In the genomic region with DNA sequence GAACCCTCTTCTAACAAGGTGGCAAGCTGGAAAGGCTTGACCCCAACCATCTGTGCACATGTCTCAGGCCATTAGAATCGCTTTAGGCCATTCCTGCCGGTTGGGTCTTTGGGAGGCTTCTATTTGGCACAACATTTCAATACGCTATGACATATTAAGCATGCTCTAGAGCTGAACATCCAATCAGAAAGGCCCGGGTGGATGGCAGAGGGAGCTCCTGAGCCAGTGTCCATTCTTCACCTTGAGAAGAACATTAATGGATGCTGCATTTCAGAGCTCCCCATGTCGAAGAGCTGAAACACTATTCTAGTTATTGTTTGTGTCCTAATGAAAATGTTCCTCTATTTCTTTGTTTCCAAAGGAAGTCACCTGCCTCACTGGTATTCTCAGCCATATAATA, we compare ENCODE assay signal across 19 cellular contexts. TPM values are rescaled to one million over a fixed set of nuclear protein-coding genes. Genes with fewer than 3 reads are reported as not detected.
DNase-seq lines count a peak whose midpoint lies in the region.
"Had no signal": no experiment of that assay in that cellular context is flagged by ENCODE, and none has a peak within 500 bp of the region (broad histone marks: within the 10 kb centered on the region; RNA-seq: fewer than 3 reads in every experiment).

No MANE protein-coding gene starts in this region.

- H3K36me3 ChIP-seq in neuron (ENCODE audit: insufficient read depth, low read length) = no peaks in the 10 kb centered on the region
- H3K36me3 ChIP-seq: BLaER1 treated with 17β-estradiol and CSF1 and Interleukin-3, amounts not matched to agents 10 nM and 100 nM; neutrophil; upper lobe of left lung had no signal

- peak overlapping the region; percentile 44 for H2AFZ ChIP-seq in neuron (ENCODE audit: low read depth, low read length)

- H3K9me3 ChIP-seq in neuron (ENCODE audit: low read length) = no peaks in the 10 kb centered on the region
- H3K9me3 ChIP-seq: BLaER1 treated with 17β-estradiol and CSF1 and Interleukin-3, amounts not matched to agents 10 nM and 100 nM; neutrophil; upper lobe of left lung had no signal

- H3K4me1 ChIP-seq in neuron (ENCODE audit: insufficient read depth, low read length) = peaks cover 5% of the 10 kb centered on the region
- H3K4me1 ChIP-seq: upper lobe of left lung had no signal

- peak overlapping the region; percentile 55 for H3K27ac ChIP-seq in cingulate gyrus (ENCODE audit: low read depth, low read length)
- H3K27ac ChIP-seq in temporal lobe (ENCODE audit: low read depth, low read length) = peak overlapping the region; percentile 27
- H3K27ac ChIP-seq: BLaER1 treated with 17β-estradiol and CSF1 and Interleukin-3, amounts not matched to agents 10 nM and 100 nM; epithelial cell of prostate; neutrophil; upper lobe of left lung had no signal

- DNase-seq in SHP77 (lab: John Stamatoyannopoulos, UW) (peak; percentile 18 to 61), SHP77 treated with DMSO at 0.1 percent for 48 hours (lab: John Stamatoyannopoulos, UW) (no peak), medulla oblongata (ENCODE audit: extremely low spot score) (no peak)
- DNase-seq in activated CD4-positive, alpha-beta T cell treated with anti-CD3 and anti-CD28 coated beads for 1 hour = no peak
- DNase-seq in activated CD4-positive, CD25-positive, alpha-beta regulatory T cell (lab: John Stamatoyannopoulos, UW) = no peak
- DNase-seq: 8988T; activated effector memory CD4-positive, alpha-beta T cell treated with anti-CD3 and anti-CD28 coated beads, Interleukin-2, amount 50 U/mL, for 16 hours; NCI-H345; T-helper 9 cell; upper lobe of left lung had no signal

- no peak overlapping the region for H3K4me3 ChIP-seq in neuron (ENCODE audit: low read length)
- H3K4me3 ChIP-seq: BLaER1 treated with 17β-estradiol and CSF1 and Interleukin-3, amounts not matched to agents 10 nM and 100 nM; coronary artery; upper lobe of left lung had no signal

- H3K27me3 ChIP-seq in neuron (ENCODE audit: insufficient read depth, low read length) = no peaks in the 10 kb centered on the region
- H3K27me3 ChIP-seq: BLaER1 treated with 17β-estradiol and CSF1 and Interleukin-3, amounts not matched to agents 10 nM and 100 nM; neutrophil; upper lobe of left lung had no signal

RNA-seq across cellular contexts. Expression of gene SPATA9, which starts 12.8 kb away (rescaled TPM):
- total RNA-seq in temporal lobe = 0.98 TPM
- total RNA-seq: G401, SK-MEL-5 had no signal

RNA-seq across cellular contexts. Expression of gene RFESD, which starts 23.4 kb away (rescaled TPM):
- total RNA-seq in temporal lobe = 0.98 TPM

RNA-seq across cellular contexts. Expression of gene GPR150, which starts 50.1 kb away (rescaled TPM):
- total RNA-seq in temporal lobe = 0.25 TPM
- total RNA-seq: G401, SK-MEL-5 had no signal

Comparison
In these comparisons a context has a peak if more than half of its experiments do, and no peak if none do; other contexts are left out.
1. DNase-seq: peak in SHP77 (2 of 2); none in SHP77 treated with DMSO at 0.1 percent for 48 hours (single experiment), medulla oblongata (single experiment), activated CD4-positive, alpha-beta T cell treated with anti-CD3 and anti-CD28 coated beads for 1 hour (single experiment) and activated CD4-positive, CD25-positive, alpha-beta regulatory T cell (0 of 4).